Comparison of ENCODE assay signal across 11 cellular contexts in the genomic region with DNA sequence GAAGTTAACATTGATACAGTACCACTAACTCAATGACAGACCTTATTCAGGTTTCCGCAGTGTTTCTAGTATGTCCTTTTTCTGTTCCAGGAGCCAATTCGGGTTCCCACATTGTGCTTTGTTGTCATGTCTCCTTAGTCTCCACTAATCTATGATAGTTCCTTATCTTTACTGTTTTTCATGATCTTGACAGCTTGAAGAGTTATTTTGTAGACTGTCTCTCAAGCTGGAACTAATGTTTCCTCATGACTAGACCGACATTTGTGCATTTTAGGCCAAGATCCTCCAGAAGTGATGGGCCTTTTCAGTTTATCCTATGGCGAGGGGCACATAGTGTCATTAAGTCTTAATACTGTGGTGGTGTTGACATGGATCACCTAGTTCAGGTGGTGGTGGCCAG.
"Had no signal": no experiment of that assay in that cellular context is flagged by ENCODE, and none has a peak within 500 bp of the region (broad histone marks: within the 10 kb centered on the region; RNA-seq: fewer than 3 reads in every experiment).

No MANE protein-coding gene starts in this region.

- DNase-seq: GM23248, GOT3, H7, H9, HCEC 1CT, HFFc6 had no signal

- H3K4me1 Mint-ChIP-seq: GM23338, H9 had no signal

- H3K27ac Mint-ChIP-seq: GM23338, H9, HFFc6 had no signal

- H3K9me3 ChIP-seq: HAP-1 had no signal

- ATAC-seq: GM23338, HCT116 had no signal

- H2AFZ ChIP-seq: GM23248, GM23338 had no signal

- H3K36me3 ChIP-seq: HAP-1 had no signal

- H3K9ac ChIP-seq: GM23248 had no signal

- H3K4me3 ChIP-seq: GM23248, GM23338, HAP-1 had no signal

- H3K4me1 ChIP-seq: HAP-1 had no signal

- H3K27ac ChIP-seq: GM23248 had no signal

- H3K4me2 ChIP-seq: GM23338 had no signal

- H3K4me3 Mint-ChIP-seq: GM23338, H9, HFFc6 had no signal

- H3K9me3 Mint-ChIP-seq: GM23338, H9, HFFc6 had no signal

- FAIRE-seq: H1, H54 had no signal
